Comparison of ENCODE assay signal across 32 cellular contexts in genomic region chr22:49461674-49462073, GRCh38.
"Had no signal": no experiment of that assay in that cellular context is flagged by ENCODE, and none has a peak within 500 bp of the region (broad histone marks: within the 10 kb centered on the region; RNA-seq: fewer than 3 reads in every experiment).

No MANE protein-coding gene starts in this region.

- DNase-seq: activated CD4-positive, alpha-beta memory T cell treated with anti-CD3 and anti-CD28 coated beads for 36 hours; activated CD4-positive, alpha-beta T cell treated with anti-CD3 and anti-CD28 coated beads for 36 hours; activated CD4-positive, alpha-beta T cell treated with anti-CD3 and anti-CD28 coated beads, Interleukin-2, amount 10 ng/mL, durations not matched to agents 24 days and 14 days; activated CD4-positive, CD25-positive, alpha-beta regulatory T cell; activated CD4-positive, CD25-positive, alpha-beta regulatory T cell treated with anti-CD3 and anti-CD28 coated beads, Interleukin-2, amount 50 U/mL, for 72 hours; activated CD8-positive, alpha-beta memory T cell treated with anti-CD3 and anti-CD28 coated beads, Interleukin-2, amount 10 ng/mL, durations not matched to agents 7 days and 5 days; activated CD8-positive, alpha-beta memory T cell treated with anti-CD3 and anti-CD28 coated beads, Interleukin-2, amount 50 U/mL, for 4 hours; activated CD8-positive, alpha-beta T cell treated with anti-CD3 and anti-CD28 coated beads, Interleukin-2, amount 10 ng/mL, durations not matched to agents 7 days and 5 days; activated effector memory CD4-positive, alpha-beta T cell treated with anti-CD3 and anti-CD28 coated beads, Interleukin-2, amount 50 U/mL, for 16 hours; activated naive CD4-positive, alpha-beta T cell treated with anti-CD3 and anti-CD28 coated beads for 36 hours; activated naive CD8-positive, alpha-beta T cell treated with anti-CD3 and anti-CD28 coated beads for 36 hours; activated naive CD8-positive, alpha-beta T cell treated with anti-CD3 and anti-CD28 coated beads, Interleukin-2, amount 50 U/mL, for 24 hours; activated T-cell treated with anti-CD3 and anti-CD28 coated beads, Interleukin-2, amount 50 U/mL, for 1 hour; activated T-cell treated with anti-CD3 and anti-CD28 coated beads, Interleukin-2, amount 50 U/mL, for 48 hours; adrenal gland; brain microvascular endothelial cell; dorsolateral prefrontal cortex; effector memory CD4-positive, alpha-beta T cell; endodermal cell; foreskin keratinocyte; gastrocnemius medialis; glutamatergic neuron; heart left ventricle; T-helper 2 cell had no signal

- H3K27me3 Mint-ChIP-seq: activated CD4-positive, alpha-beta T cell treated with anti-CD3 and anti-CD28 coated beads for 36 hours; activated CD4-positive, alpha-beta T cell treated with anti-CD3 and anti-CD28 coated beads, Interleukin-2, amount 10 ng/mL, durations not matched to agents 24 days and 14 days; activated CD8-positive, alpha-beta memory T cell treated with anti-CD3 and anti-CD28 coated beads, Interleukin-2, amount 10 ng/mL, durations not matched to agents 7 days and 5 days; activated naive CD8-positive, alpha-beta T cell treated with anti-CD3 and anti-CD28 coated beads for 36 hours; dendritic cell treated with granulocyte-macrophage colony-stimulating factor and Interleukin-4, amounts not matched to agents 40 ng/mL and 50 ng/mL, for 4 days had no signal

- H3K27ac ChIP-seq: adrenal gland, ascending aorta, brain microvascular endothelial cell, coronary artery, esophagus muscularis mucosa, foreskin keratinocyte, gastrocnemius medialis, heart left ventricle had no signal

- H3K36me3 Mint-ChIP-seq: activated CD4-positive, alpha-beta memory T cell treated with anti-CD3 and anti-CD28 coated beads for 36 hours; activated CD8-positive, alpha-beta memory T cell treated with anti-CD3 and anti-CD28 coated beads, Interleukin-2, amount 10 ng/mL, durations not matched to agents 7 days and 5 days; activated naive CD4-positive, alpha-beta T cell treated with anti-CD3 and anti-CD28 coated beads, Interleukin-2, amount 50 U/mL, for 24 hours; activated naive CD8-positive, alpha-beta T cell treated with anti-CD3 and anti-CD28 coated beads for 36 hours had no signal

- H3K9me3 ChIP-seq: adrenal gland, ascending aorta, esophagus muscularis mucosa, gastrocnemius medialis, heart left ventricle had no signal

- H3K4me3 ChIP-seq: adrenal gland, ascending aorta, coronary artery, esophagus muscularis mucosa, gastrocnemius medialis, heart left ventricle had no signal

- H3K27ac Mint-ChIP-seq: activated CD4-positive, alpha-beta memory T cell treated with anti-CD3 and anti-CD28 coated beads for 36 hours; activated CD4-positive, alpha-beta T cell treated with anti-CD3 and anti-CD28 coated beads for 36 hours; activated CD4-positive, alpha-beta T cell treated with anti-CD3 and anti-CD28 coated beads, Interleukin-2, amount 10 ng/mL, durations not matched to agents 24 days and 14 days; activated CD8-positive, alpha-beta memory T cell treated with anti-CD3 and anti-CD28 coated beads, Interleukin-2, amount 10 ng/mL, durations not matched to agents 7 days and 5 days; activated CD8-positive, alpha-beta T cell treated with anti-CD3 and anti-CD28 coated beads, Interleukin-2, amount 10 ng/mL, durations not matched to agents 7 days and 5 days; activated naive CD4-positive, alpha-beta T cell treated with anti-CD3 and anti-CD28 coated beads for 36 hours; activated naive CD4-positive, alpha-beta T cell treated with anti-CD3 and anti-CD28 coated beads, Interleukin-2, amount 50 U/mL, for 24 hours; activated naive CD8-positive, alpha-beta T cell treated with anti-CD3 and anti-CD28 coated beads for 36 hours; activated naive CD8-positive, alpha-beta T cell treated with anti-CD3 and anti-CD28 coated beads, Interleukin-2, amount 50 U/mL, for 24 hours; activated T-helper 1 cell treated with anti-CD3 and anti-CD28 coated beads, Interleukin-12 subunit alpha, Interleukin-12 subunit beta, Interleukin-2, Interleukin-4 antibody, amounts not matched to agents 30 ng/mL and 10 ng/mL and 1 ng/mL, durations not matched to agents 14 hours and 24 hours and 36 hours; activated T-helper 2 cell treated with anti-CD3 and anti-CD28 coated beads, Interferon-gamma antibody, Interleukin-2, Interleukin-4, amounts not matched to agents 10 μg/mL and 5 μg/mL and 100 μg/mL, durations not matched to agents 14 hours and 24 hours and 36 hours; dendritic cell treated with granulocyte-macrophage colony-stimulating factor and Interleukin-4, amounts not matched to agents 40 ng/mL and 50 ng/mL, for 4 days; endodermal cell had no signal

- H3K4me3 Mint-ChIP-seq: activated CD4-positive, alpha-beta memory T cell treated with anti-CD3 and anti-CD28 coated beads for 36 hours; activated CD4-positive, alpha-beta T cell treated with anti-CD3 and anti-CD28 coated beads for 36 hours; activated CD4-positive, alpha-beta T cell treated with anti-CD3 and anti-CD28 coated beads, Interleukin-2, amount 10 ng/mL, durations not matched to agents 24 days and 14 days; activated CD8-positive, alpha-beta memory T cell treated with anti-CD3 and anti-CD28 coated beads, Interleukin-2, amount 10 ng/mL, durations not matched to agents 7 days and 5 days; activated CD8-positive, alpha-beta T cell treated with anti-CD3 and anti-CD28 coated beads, Interleukin-2, amount 10 ng/mL, durations not matched to agents 7 days and 5 days; activated naive CD4-positive, alpha-beta T cell treated with anti-CD3 and anti-CD28 coated beads for 36 hours; activated naive CD4-positive, alpha-beta T cell treated with anti-CD3 and anti-CD28 coated beads, Interleukin-2, amount 50 U/mL, for 24 hours; activated naive CD8-positive, alpha-beta T cell treated with anti-CD3 and anti-CD28 coated beads for 36 hours; activated naive CD8-positive, alpha-beta T cell treated with anti-CD3 and anti-CD28 coated beads, Interleukin-2, amount 50 U/mL, for 24 hours; activated T-helper 1 cell treated with anti-CD3 and anti-CD28 coated beads, Interleukin-12 subunit alpha, Interleukin-12 subunit beta, Interleukin-2, Interleukin-4 antibody, amounts not matched to agents 30 ng/mL and 10 ng/mL and 1 ng/mL, durations not matched to agents 14 hours and 24 hours and 36 hours; central memory CD8-positive, alpha-beta T cell; dendritic cell treated with granulocyte-macrophage colony-stimulating factor and Interleukin-4, amounts not matched to agents 40 ng/mL and 50 ng/mL, for 4 days; endodermal cell had no signal

- H3K4me1 ChIP-seq: adrenal gland, ascending aorta, esophagus muscularis mucosa, foreskin keratinocyte, gastrocnemius medialis, heart left ventricle had no signal

- H3K36me3 ChIP-seq: adrenal gland, ascending aorta, brain microvascular endothelial cell, esophagus muscularis mucosa, gastrocnemius medialis, heart left ventricle had no signal

- H3K4me1 Mint-ChIP-seq: activated CD4-positive, alpha-beta T cell treated with anti-CD3 and anti-CD28 coated beads for 36 hours; activated CD8-positive, alpha-beta memory T cell treated with anti-CD3 and anti-CD28 coated beads, Interleukin-2, amount 10 ng/mL, durations not matched to agents 7 days and 5 days; activated naive CD4-positive, alpha-beta T cell treated with anti-CD3 and anti-CD28 coated beads, Interleukin-2, amount 50 U/mL, for 24 hours; activated naive CD8-positive, alpha-beta T cell treated with anti-CD3 and anti-CD28 coated beads for 36 hours; central memory CD8-positive, alpha-beta T cell had no signal

- H3K27me3 ChIP-seq: adrenal gland, ascending aorta, brain microvascular endothelial cell, foreskin keratinocyte had no signal

- H3K9me3 Mint-ChIP-seq: activated CD4-positive, alpha-beta memory T cell treated with anti-CD3 and anti-CD28 coated beads for 36 hours; activated CD4-positive, alpha-beta T cell treated with anti-CD3 and anti-CD28 coated beads, Interleukin-2, amount 10 ng/mL, durations not matched to agents 24 days and 14 days; activated naive CD4-positive, alpha-beta T cell treated with anti-CD3 and anti-CD28 coated beads for 36 hours; activated naive CD4-positive, alpha-beta T cell treated with anti-CD3 and anti-CD28 coated beads, Interleukin-2, amount 50 U/mL, for 24 hours; activated naive CD8-positive, alpha-beta T cell treated with anti-CD3 and anti-CD28 coated beads for 36 hours; activated naive CD8-positive, alpha-beta T cell treated with anti-CD3 and anti-CD28 coated beads, Interleukin-2, amount 50 U/mL, for 24 hours; activated T-helper 1 cell treated with anti-CD3 and anti-CD28 coated beads, Interleukin-12 subunit alpha, Interleukin-12 subunit beta, Interleukin-2, Interleukin-4 antibody, amounts not matched to agents 30 ng/mL and 10 ng/mL and 1 ng/mL, durations not matched to agents 14 hours and 24 hours and 36 hours; activated T-helper 2 cell treated with anti-CD3 and anti-CD28 coated beads, Interferon-gamma antibody, Interleukin-2, Interleukin-4, amounts not matched to agents 10 μg/mL and 5 μg/mL and 100 μg/mL, durations not matched to agents 14 hours and 24 hours and 36 hours; central memory CD8-positive, alpha-beta T cell; dendritic cell treated with granulocyte-macrophage colony-stimulating factor and Interleukin-4, amounts not matched to agents 40 ng/mL and 50 ng/mL, for 4 days; endodermal cell had no signal
